In the genomic region with DNA sequence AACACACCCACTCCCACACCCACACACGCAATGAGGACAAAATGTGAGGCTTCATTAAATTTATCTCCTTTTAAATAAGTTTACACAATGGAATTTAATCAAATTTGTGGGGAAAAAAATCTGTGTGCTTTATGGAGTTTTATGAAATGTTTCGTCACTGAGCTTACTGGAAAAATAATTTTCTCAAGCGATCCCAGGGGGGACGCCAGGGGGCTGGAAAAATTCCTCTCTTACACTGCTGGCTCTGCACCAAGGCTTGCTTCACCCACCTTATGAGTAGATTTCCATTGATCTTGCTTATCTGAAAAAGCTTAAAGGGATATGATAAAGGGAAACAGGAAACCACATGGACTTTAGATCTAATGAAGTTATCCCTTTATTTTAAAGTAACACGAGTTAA, we compare ENCODE assay signal across 24 cellular contexts.
DNase-seq lines count a peak whose midpoint lies in the region; ATAC-seq and TF ChIP-seq lines count a peak whose summit lies in the region.
"Had no signal": no experiment of that assay in that cellular context is flagged by ENCODE, and none has a peak within 500 bp of the region (broad histone marks: within the 10 kb centered on the region; RNA-seq: fewer than 3 reads in every experiment).

No MANE protein-coding gene starts in this region.

- H3K9ac ChIP-seq in subcutaneous abdominal adipose tissue (ENCODE audit: low read length in 5 of 5), result peak overlapping the region in 1 of 5 donors; percentile 31
- H3K9ac ChIP-seq: GM23248 had no signal

- DNase-seq in amniotic epithelial cell (ENCODE audit: low read depth) (peak; percentile 31), fibroblast of mammary gland (ENCODE audit: low read depth) (peak; percentile 15), iris pigment epithelial cell (ENCODE audit: low read depth) (peak; percentile 31), DMS153 treated with DMSO at 0.1 percent for 48 hours (lab: John Stamatoyannopoulos, UW; ENCODE audit: unreplicated experiment) (no peak)
- DNase-seq in stimulated activated naive CD8-positive, alpha-beta T cell treated with anti-CD3 and anti-CD28 coated beads, Interleukin-15, Interleukin-2, amounts not matched to agents 100 U/mL and 50 U/mL, for 24 hours, result no peak
- DNase-seq: activated CD8-positive, alpha-beta T cell treated with anti-CD3 and anti-CD28 coated beads, Interleukin-2, amount 10 ng/mL, durations not matched to agents 7 days and 5 days; activated effector memory CD4-positive, alpha-beta T cell treated with Interleukin-2 at 50 U/mL for 16 hours; activated naive CD8-positive, alpha-beta T cell treated with anti-CD3 and anti-CD28 coated beads for 36 hours; activated T-cell treated with anti-CD3 and anti-CD28 coated beads for 4 hours; CD4-positive, alpha-beta memory T cell; GM23248; KG1; MM.1S; NCI-H1417; NCI-H2081 treated with DMSO at 0.1 percent for 48 hours; NCI-H345; stimulated activated CD4-positive, alpha-beta T cell treated with anti-CD3 and anti-CD28 coated beads, Interleukin-12 subunit alpha, Interleukin-12 subunit beta, amount 100 ng/mL, for 4 hours; stimulated activated CD4-positive, alpha-beta T cell treated with anti-CD3 and anti-CD28 coated beads, Interleukin-4, amount 100 ng/mL, for 24 hours; stimulated activated naive CD4-positive, alpha-beta T cell; thyroid gland had no signal

- H3K9me3 ChIP-seq in subcutaneous abdominal adipose tissue (ENCODE audit: control insufficient read depth in 5 of 5, low read length in 5 of 5), result no peaks in the 10 kb centered on the region
- H3K9me3 ChIP-seq: neutrophil, thyroid gland had no signal

- TF ChIP-seq CTCF in fibroblast of mammary gland (conservative IDR thresholded peaks at IDR 0.05; ENCODE audit: control insufficient read depth, insufficient read depth, low read depth, low read length), result no peak

- no peaks in the 10 kb centered on the region for H3K27me3 ChIP-seq in subcutaneous abdominal adipose tissue (ENCODE audit: control insufficient read depth in 5 of 5, insufficient read depth in 4 of 5, low read length in 5 of 5)
- H3K27me3 ChIP-seq: neutrophil, thyroid gland had no signal

- no peak for ATAC-seq in stimulated activated naive CD8-positive, alpha-beta T cell treated with anti-CD3 and anti-CD28 coated beads, Interleukin-15, Interleukin-2, amounts not matched to agents 100 U/mL and 50 U/mL, for 24 hours
- no peak for ATAC-seq in HG03354 (IDR thresholded peaks at IDR 0.05; ENCODE audit: poor library complexity, severe bottlenecking, unreplicated experiment)
- ATAC-seq: activated CD4-positive, CD25-positive, alpha-beta regulatory T cell treated with anti-CD3 and anti-CD28 coated beads, Interleukin-2, amount 50 U/mL, for 24 hours; activated CD8-positive, alpha-beta T cell treated with anti-CD3 and anti-CD28 coated beads, Interleukin-2, amount 10 ng/mL, durations not matched to agents 7 days and 5 days had no signal

- H3K27ac ChIP-seq in subcutaneous abdominal adipose tissue (ENCODE audit: low read depth, low read length), result peak overlapping the region; percentile 80
- H3K27ac ChIP-seq: GM23248, neutrophil, thyroid gland had no signal

- H3K4me1 ChIP-seq in subcutaneous abdominal adipose tissue (ENCODE audit: control insufficient read depth in 5 of 5, insufficient read depth in 5 of 5, low read length in 5 of 5), result peaks cover 7 to 58% (median 49%) of the 10 kb centered on the region in 5 donors
- H3K4me1 ChIP-seq: thyroid gland had no signal

- H3K36me3 ChIP-seq in subcutaneous abdominal adipose tissue (ENCODE audit: control insufficient read depth in 5 of 5, insufficient read depth in 5 of 5, low read length in 5 of 5), result peaks cover 15 to 36% (median 20%) of the 10 kb centered on the region in 5 donors
- H3K36me3 ChIP-seq: thyroid gland had no signal

- H3K4me3 ChIP-seq in fibroblast of mammary gland (ENCODE audit: control insufficient read depth, low read depth, low read length), result no peak overlapping the region
- H3K4me3 ChIP-seq in subcutaneous abdominal adipose tissue (ENCODE audit: low read depth in 1 of 5, low read length in 5 of 5), result no peak overlapping the region
- H3K4me3 ChIP-seq: GM23248, thyroid gland had no signal

Comparison
In these comparisons a context has a peak if more than half of its experiments do, and no peak if none do; other contexts are left out.
1. DNase-seq: peak in amniotic epithelial cell (single experiment), fibroblast of mammary gland (single experiment) and iris pigment epithelial cell (single experiment); none in DMS153 treated with DMSO at 0.1 percent for 48 hours (single experiment) and stimulated activated naive CD8-positive, alpha-beta T cell treated with anti-CD3 and anti-CD28 coated beads, Interleukin-15, Interleukin-2, amounts not matched to agents 100 U/mL and 50 U/mL, for 24 hours (single experiment).